In genomic region chr6:56246544-56246940, GRCh38 we compare ENCODE assay signal across 12 cellular contexts. TPM values are rescaled to one million over a fixed set of nuclear protein-coding genes. Genes with fewer than 3 reads are reported as not detected.
DNase-seq lines count a peak whose midpoint lies in the region; ATAC-seq and TF ChIP-seq lines count a peak whose summit lies in the region.
"Had no signal": no experiment of that assay in that cellular context is flagged by ENCODE, and none has a peak within 500 bp of the region (broad histone marks: within the 10 kb centered on the region; RNA-seq: fewer than 3 reads in every experiment).

No MANE protein-coding gene starts in this region.

- H3K36me3 ChIP-seq in SJCRH30 (no peaks in the 10 kb centered on the region), osteoblast (ENCODE audit: insufficient read depth, low read length) (no peaks in the 10 kb centered on the region)
- no peaks in the 10 kb centered on the region for H3K36me3 ChIP-seq in CD8-positive, alpha-beta T cell (ENCODE audit: insufficient read depth, low read length)
- H3K36me3 ChIP-seq: BLaER1 had no signal

- no peak overlapping the region for H3K4me3 ChIP-seq in SJCRH30
- H3K4me3 ChIP-seq in osteoblast (ENCODE audit: insufficient read depth, low read length): peak overlapping the region; percentile 75
- no peak overlapping the region for H3K4me3 ChIP-seq in CD8-positive, alpha-beta T cell (ENCODE audit: low read depth, low read length)
- H3K4me3 ChIP-seq: BLaER1 had no signal

- H4K20me1 ChIP-seq in osteoblast (ENCODE audit: insufficient read depth, low read length): no peaks in the 10 kb centered on the region
- H4K20me1 ChIP-seq: BLaER1 had no signal

- intact Hi-C loops in left ventricle myocardium superior (cut with micrococcal nuclease): no loop called here
- intact Hi-C loops in CD8-positive, alpha-beta T cell (cut with DNase I, micrococcal nuclease): no loop called here

- no peak overlapping the region for H3K27ac Mint-ChIP-seq in CD8-positive, alpha-beta T cell
- H3K27ac Mint-ChIP-seq: natural killer cell treated with Interleukin-12 subunit alpha and Interleukin-12 subunit beta and Interleukin-15 and Interleukin-18, amount 100 ng/mL, for 72 hours; T-helper 2 cell treated with Interferon-gamma antibody and Interleukin-4, amounts not matched to agents 5 μg/mL and 100 μg/mL, for 36 hours had no signal

- H2AFZ ChIP-seq in osteoblast (ENCODE audit: low read length): peak overlapping the region; percentile 94

- CTCF ChIA-PET in CD8-positive, alpha-beta T cell (lab: Charles Lee): no interaction called here

- POLR2A ChIA-PET in CD8-positive, alpha-beta T cell (lab: Charles Lee): no interaction called here

- DNase-seq in COLO668 (lab: John Stamatoyannopoulos, UW; ENCODE audit: unreplicated experiment): peak; percentile 4
- no peak for DNase-seq in SJCRH30
- no peak for DNase-seq in left ventricle myocardium superior
- DNase-seq in osteoblast (ENCODE audit: insufficient read length, low spot score, missing footprints): no peak
- DNase-seq in CD8-positive, alpha-beta T cell: no peak
- no peak for DNase-seq in NCI-H1694 (lab: John Stamatoyannopoulos, UW)
- DNase-seq: NCI-H446 had no signal

- H3K4me1 Mint-ChIP-seq in CD8-positive, alpha-beta T cell (ENCODE audit: low read depth): no peaks in the 10 kb centered on the region

- H3K27ac ChIP-seq in SJCRH30 (peak overlapping the region; percentile 68; the same call in 1 of the 2 replicates), osteoblast (ENCODE audit: low read depth, low read length) (no peak overlapping the region)
- no peak overlapping the region for H3K27ac ChIP-seq in CD8-positive, alpha-beta T cell (ENCODE audit: low read depth, low read length)
- H3K27ac ChIP-seq: BLaER1 had no signal

- H3K4me3 Mint-ChIP-seq in CD8-positive, alpha-beta T cell: no peak overlapping the region
- H3K4me3 Mint-ChIP-seq: natural killer cell treated with Interleukin-12 subunit alpha and Interleukin-12 subunit beta and Interleukin-15 and Interleukin-18, amount 100 ng/mL, for 72 hours; T-helper 2 cell treated with Interferon-gamma antibody and Interleukin-4, amounts not matched to agents 5 μg/mL and 100 μg/mL, for 36 hours had no signal

- H3K27me3 ChIP-seq in SJCRH30 (no peaks in the 10 kb centered on the region), osteoblast (ENCODE audit: insufficient read depth, low read length) (no peaks in the 10 kb centered on the region)
- no peaks in the 10 kb centered on the region for H3K27me3 ChIP-seq in CD8-positive, alpha-beta T cell (ENCODE audit: insufficient read depth, low read length)
- H3K27me3 ChIP-seq: BLaER1 had no signal

- no peaks in the 10 kb centered on the region for H3K36me3 Mint-ChIP-seq in CD8-positive, alpha-beta T cell
- H3K36me3 Mint-ChIP-seq: natural killer cell treated with Interleukin-12 subunit alpha and Interleukin-12 subunit beta and Interleukin-15 and Interleukin-18, amount 100 ng/mL, for 72 hours had no signal

- H3K27me3 Mint-ChIP-seq in CD8-positive, alpha-beta T cell (ENCODE audit: low read depth): peaks cover 5% of the 10 kb centered on the region

- H3K9me3 Mint-ChIP-seq in CD8-positive, alpha-beta T cell: no peaks in the 10 kb centered on the region
- H3K9me3 Mint-ChIP-seq: T-helper 2 cell treated with Interferon-gamma antibody and Interleukin-4, amounts not matched to agents 5 μg/mL and 100 μg/mL, for 36 hours had no signal

- no peaks in the 10 kb centered on the region for H3K79me2 ChIP-seq in osteoblast (ENCODE audit: insufficient read depth, low read length)

- peak overlapping the region; percentile 93 for H3K4me2 ChIP-seq in osteoblast (ENCODE audit: insufficient read depth, low read length)
- H3K4me2 ChIP-seq: BLaER1 had no signal

- peak; percentile 31 for ATAC-seq in left ventricle myocardium superior
- ATAC-seq in CD8-positive, alpha-beta T cell: no peak
- no peak for ATAC-seq in HG03095 (IDR thresholded peaks at IDR 0.05; ENCODE audit: unreplicated experiment)
- ATAC-seq in HG03460 (IDR thresholded peaks at IDR 0.05; ENCODE audit: unreplicated experiment): no peak
- ATAC-seq: natural killer cell treated with Interleukin-12 subunit alpha and Interleukin-12 subunit beta and Interleukin-15 and Interleukin-18, amount 100 ng/mL, for 72 hours had no signal

- TF ChIP-seq CTCF in osteoblast (IDR thresholded peaks at IDR 0.05; ENCODE audit: extremely low read depth, low read depth, low read length): no peak
- no peak for TF ChIP-seq CTCF in CD8-positive, alpha-beta T cell (IDR thresholded peaks at IDR 0.05)

- no peaks in the 10 kb centered on the region for H3K9me3 ChIP-seq in SJCRH30 (replicated peaks)
- no peaks in the 10 kb centered on the region for H3K9me3 ChIP-seq in osteoblast (ENCODE audit: low read depth, low read length)
- H3K9me3 ChIP-seq in CD8-positive, alpha-beta T cell (ENCODE audit: low read length): no peaks in the 10 kb centered on the region

- H3K4me1 ChIP-seq in SJCRH30 (peaks cover 38% of the 10 kb centered on the region), osteoblast (ENCODE audit: insufficient read depth, low read length) (peaks cover 14% of the 10 kb centered on the region)
- H3K4me1 ChIP-seq in CD8-positive, alpha-beta T cell (ENCODE audit: insufficient read depth, low read length): no peaks in the 10 kb centered on the region
- H3K4me1 ChIP-seq: BLaER1 had no signal

RNA-seq across cellular contexts. Expression of gene COL21A1, which starts 0.8 kb away (rescaled TPM):
- 1.2 and 1.6 TPM in 2 replicates for total RNA-seq in SJCRH30 (2014; rRNA removed; shearing (Covaris generic))
- 23.2 TPM for total RNA-seq in left ventricle myocardium superior
- 8.0 and 19.2 TPM in 2 replicates for total RNA-seq in osteoblast
- not detected for total RNA-seq in CD8-positive, alpha-beta T cell
- total RNA-seq: natural killer cell treated with Interleukin-12 subunit alpha and Interleukin-12 subunit beta and Interleukin-15 and Interleukin-18, amount 100 ng/mL, for 72 hours had no signal
